ENCODE assay signal across 9 cellular contexts in genomic region chr17:79777166-79777843, GRCh38. TPM values are rescaled to one million over a fixed set of nuclear protein-coding genes. Genes with fewer than 3 reads are reported as not detected.
DNase-seq lines count a peak whose midpoint lies in the region; ATAC-seq, FAIRE-seq and TF ChIP-seq lines count a peak whose summit lies in the region.
"Had no signal": no experiment of that assay in that cellular context is flagged by ENCODE, and none has a peak within 500 bp of the region (broad histone marks: within the 10 kb centered on the region; RNA-seq: fewer than 3 reads in every experiment).

No MANE protein-coding gene starts in this region.

- no TSS peak for BruUV-seq in HepG2 (replicated peaks; lab: Mats Ljungman, UMichigan)

- H3K4me1 ChIP-seq in colonic mucosa (peaks cover 11% of the 10 kb centered on the region), HepG2 (ENCODE audit: insufficient read depth, low read length) (peaks cover 84% of the 10 kb centered on the region), stomach smooth muscle (ENCODE audit: control insufficient read depth, insufficient read depth, low read length) (peaks cover 16% of the 10 kb centered on the region)

- H3K27me3 ChIP-seq in colonic mucosa (peaks cover 47% of the 10 kb centered on the region), HepG2 (ENCODE audit: control insufficient read depth in 1 of 2, insufficient read depth in 2 of 2, low read length in 2 of 2) (peaks cover 0 to 11% of the 10 kb centered on the region in 2 experiments; a peak in 3 of 5 replicates), stomach smooth muscle (ENCODE audit: control insufficient read depth in 1 of 2, insufficient read depth in 2 of 2, low read length in 2 of 2) (peaks cover 58 to 64% of the 10 kb centered on the region in 2 donors)

- H3K27ac ChIP-seq in colonic mucosa: no peak overlapping the region
- H3K27ac ChIP-seq in HepG2 (ENCODE audit: extremely low read length, insufficient read depth, low read length): peak overlapping the region; percentile 69
- H3K27ac ChIP-seq in stomach smooth muscle (ENCODE audit: low read length): no peak overlapping the region

- TF ChIP-seq POLR2A in HepG2 (IDR thresholded peaks at IDR 0.05; ENCODE audit: insufficient read depth in 1 of 2, low read depth in 2 of 2, low read length in 2 of 2): no peak

- peak; percentile 32 for DNase-seq in activated naive CD4-positive, alpha-beta T cell treated with Interleukin-2 at 50 U/mL for 16 hours
- DNase-seq in activated naive CD4-positive, alpha-beta T cell (lab: John Stamatoyannopoulos, UW): no peak
- DNase-seq in RPMI8226 (peak; percentile 81), colonic mucosa (peak; percentile 71), HepG2 (ENCODE audit: low spot score) (peak; percentile 46), middle frontal gyrus (ENCODE audit: extremely low spot score, low spot score) (no peak)

- TF ChIP-seq CTCF in colonic mucosa (IDR thresholded peaks at IDR 0.05) (no peak), HepG2 (CRISPR knock-in tag; IDR thresholded peaks at IDR 0.05) (peak; percentile 72)

- H3K4me3 ChIP-seq in colonic mucosa (peak overlapping the region; percentile 52), HepG2 (replicated peaks in 1 of 3; ENCODE audit: insufficient read depth in 1 of 3, low read depth in 2 of 3, low read length in 3 of 3) (peak overlapping the region; percentile 35 to 67 (median 58)), stomach smooth muscle (ENCODE audit: low read length in 2 of 2) (peak overlapping the region; percentile 29 to 61)

- in situ Hi-C loops in HepG2 (cut with HindIII; ENCODE audit: extremely low pct_ligation_motif_present, low pct_unique_long_range_greater_than_20kb): no loop called here

- no peak; the same call in 1 of the 2 replicates for TF ChIP-seq RAD21 in HepG2 (CRISPR knock-in tag; IDR thresholded peaks at IDR 0.05)

- H3K79me2 ChIP-seq in HepG2 (ENCODE audit: insufficient read depth, low read length): peaks cover 16% of the 10 kb centered on the region

- intact Hi-C loops in colonic mucosa (cut with DNase I): no loop called here
- intact Hi-C loops in HepG2 (cut with micrococcal nuclease; ENCODE audit: unreplicated experiment): loop anchor here (5.0 kb wide), 1 partner anchor 35 kb away; no protein-coding TSS in a partner anchor

- H3K9ac ChIP-seq in colonic mucosa (ENCODE audit: low read depth in 2 of 2, low read length in 2 of 2) (no peak overlapping the region), HepG2 (ENCODE audit: insufficient read depth, low read depth, low read length) (peak overlapping the region; percentile 65), stomach smooth muscle (ENCODE audit: low read length in 2 of 2) (no peak overlapping the region)

- TF ChIP-seq EP300 in HepG2 (IDR thresholded peaks at IDR 0.05; ENCODE audit: low read depth in 2 of 2, low read length in 2 of 2) (0 out of 4 replicates have a peak, but pooled peaks of 1 of the 2 experiments have one; percentile 17), HepG2 (CRISPR knock-in tag; IDR thresholded peaks at IDR 0.05; ENCODE audit: borderline replicate concordance) (no peak)

- H3K9me3 ChIP-seq in colonic mucosa (no peaks in the 10 kb centered on the region), HepG2 (ENCODE audit: low read length) (no peaks in the 10 kb centered on the region), stomach smooth muscle (ENCODE audit: control insufficient read depth in 2 of 2, low read length in 2 of 2) (no peaks in the 10 kb centered on the region)

- H2AFZ ChIP-seq in HepG2 (ENCODE audit: low read length): no peak overlapping the region

- POLR2A ChIA-PET in HepG2 (lab: Yijun Ruan, JAX): interaction anchor here (0.7 to 1.5 kb wide), 5 partner anchors 17 to 215 kb away, joined by 3 to 8 read pairs (median 4); partner anchors contain the start of gene CBX8

- FAIRE-seq in HepG2 (lab: Jason Lieb, UNC): no peak

- WGBS in HepG2 (ENCODE audit: low lambda C conversion rate): 1% methylated on average over 36 of the region's 44 CpGs

- CTCF ChIA-PET in HepG2 (lab: Yijun Ruan, JAX; ENCODE audit: low intra/inter-chr PET ratio, low total read pairs): no interaction called here

- ATAC-seq in HG03520 (IDR thresholded peaks at IDR 0.05; ENCODE audit: unreplicated experiment) (peak; percentile 16), HepG2 (peak; percentile 53)

- peak overlapping the region; percentile 92 for H3K4me2 ChIP-seq in HepG2 (ENCODE audit: low read depth, low read length)

- H4K20me1 ChIP-seq in HepG2 (ENCODE audit: insufficient read depth, low read length): peaks cover 14% of the 10 kb centered on the region; the same call in 1 of the 2 replicates

- H3K36me3 ChIP-seq in colonic mucosa (no peaks in the 10 kb centered on the region), HepG2 (replicated peaks in 1 of 2; ENCODE audit: control insufficient read depth in 1 of 2, insufficient read depth in 2 of 2, low read length in 2 of 2) (peaks cover 13 to 25% of the 10 kb centered on the region in 2 experiments; a peak in 4 of 5 replicates), stomach smooth muscle (ENCODE audit: control insufficient read depth in 2 of 2, insufficient read depth in 2 of 2, low read length in 2 of 2) (no peaks in the 10 kb centered on the region)

RNA-seq across cellular contexts. Expression of gene CBX2, which starts 0.6 kb away (rescaled TPM):
- 1 to 10 TPM; 2.1 to 4.0 TPM for total RNA-seq in colonic mucosa
- total RNA-seq in HepG2 (2016; rRNA removed; fragmentation: Illumina TruSeq; extraction: Trizol): 13.0 and 14.5 TPM in 2 replicates
- 6.8 and 7.5 TPM in 2 replicates for total RNA-seq in HepG2 (2016; cell fraction: cytosol; rRNA removed; fragmentation: Illumina TruSeq; extraction: Trizol; ENCODE audit: low read depth)
- total RNA-seq in HepG2 (2016; cell fraction: insoluble cytoplasmic fraction; rRNA removed; fragmentation: Illumina TruSeq; extraction: Trizol): 11.8 and 15.7 TPM in 2 replicates
- total RNA-seq in HepG2 (2016; cell fraction: membrane; rRNA removed; fragmentation: Illumina TruSeq; extraction: Trizol): 9.1 and 10.9 TPM in 2 replicates
- 11.8 and 14.3 TPM in 2 replicates for total RNA-seq in HepG2 (2016; cell fraction: nucleus; rRNA removed; fragmentation: Illumina TruSeq; extraction: Trizol)
- 31.1 and 40.2 TPM in 2 replicates for polyA plus RNA-seq in HepG2 (2011; rRNA removed)
- polyA plus RNA-seq in HepG2 (2011; cell fraction: cytosol; rRNA removed): 25.9 and 34.2 TPM in 2 replicates
- polyA plus RNA-seq in HepG2 (2011; cell fraction: nucleus; rRNA removed): 90.7 and 95.7 TPM in 2 replicates
- 41.2 and 46.2 TPM in 2 replicates for polyA plus RNA-seq in HepG2 (2012)
- polyA plus RNA-seq in HepG2 (2016; cell fraction: cytosol; fragmentation: Illumina TruSeq; extraction: Trizol; ENCODE audit: low read depth): 4.2 and 5.6 TPM in 2 replicates
- polyA plus RNA-seq in HepG2 (2016; cell fraction: insoluble cytoplasmic fraction; fragmentation: Illumina TruSeq; extraction: Trizol; ENCODE audit: low read depth): 9.1 and 12.0 TPM in 2 replicates
- 3.9 and 6.0 TPM in 2 replicates for polyA plus RNA-seq in HepG2 (2016; cell fraction: membrane; fragmentation: Illumina TruSeq; extraction: Trizol; ENCODE audit: low read depth)
- polyA plus RNA-seq in HepG2 (2016; cell fraction: nucleus; fragmentation: Illumina TruSeq; extraction: Trizol; ENCODE audit: insufficient read depth, low read depth): 18.6 and 21.1 TPM in 2 replicates
- polyA minus RNA-seq in HepG2 (2011; rRNA and poly(A)+ RNA removed; ENCODE audit: low replicate concordance): 42.9 and 69.2 TPM in 2 replicates
- polyA minus RNA-seq in HepG2 (2011; cell fraction: cytosol; rRNA and poly(A)+ RNA removed): 31.2 and 31.6 TPM in 2 replicates
- polyA minus RNA-seq in HepG2 (2011; cell fraction: nucleus; rRNA and poly(A)+ RNA removed): 17.8 and 22.4 TPM in 2 replicates

RNA-seq across cellular contexts. Expression of gene CBX8, which starts 19.6 kb away (rescaled TPM):
- total RNA-seq in colonic mucosa (1 to 10 TPM; 5.0 to 8.1 TPM), HepG2 (2016; rRNA removed; fragmentation: Illumina TruSeq; extraction: Trizol) (12.0 and 12.6 TPM in 2 replicates)
- total RNA-seq in HepG2 (2016; cell fraction: cytosol; rRNA removed; fragmentation: Illumina TruSeq; extraction: Trizol; ENCODE audit: low read depth): 1.3 and 2.4 TPM in 2 replicates
- total RNA-seq in HepG2 (2016; cell fraction: insoluble cytoplasmic fraction; rRNA removed; fragmentation: Illumina TruSeq; extraction: Trizol): 12.8 and 13.5 TPM in 2 replicates
- total RNA-seq in HepG2 (2016; cell fraction: membrane; rRNA removed; fragmentation: Illumina TruSeq; extraction: Trizol): 4.8 and 5.6 TPM in 2 replicates
- total RNA-seq in HepG2 (2016; cell fraction: nucleus; rRNA removed; fragmentation: Illumina TruSeq; extraction: Trizol): 5.7 and 8.6 TPM in 2 replicates
- polyA plus RNA-seq in HepG2 (2011; rRNA removed): 0.34 and 0.76 TPM in 2 replicates
- 0.72 and 0.99 TPM in 2 replicates for polyA plus RNA-seq in HepG2 (2011; cell fraction: cytosol; rRNA removed)
- 3.4 and 5.0 TPM in 2 replicates for polyA plus RNA-seq in HepG2 (2011; cell fraction: nucleus; rRNA removed)
- 7.4 and 7.7 TPM in 2 replicates for polyA plus RNA-seq in HepG2 (2012)
- polyA plus RNA-seq in HepG2 (2016; cell fraction: cytosol; fragmentation: Illumina TruSeq; extraction: Trizol; ENCODE audit: low read depth): 0.54 and 0.80 TPM in 2 replicates
- polyA plus RNA-seq in HepG2 (2016; cell fraction: insoluble cytoplasmic fraction; fragmentation: Illumina TruSeq; extraction: Trizol; ENCODE audit: low read depth): 10.9 and 11.0 TPM in 2 replicates
- polyA plus RNA-seq in HepG2 (2016; cell fraction: membrane; fragmentation: Illumina TruSeq; extraction: Trizol; ENCODE audit: low read depth): 1.4 TPM in 2 replicates
- 15.7 and 18.7 TPM in 2 replicates for polyA plus RNA-seq in HepG2 (2016; cell fraction: nucleus; fragmentation: Illumina TruSeq; extraction: Trizol; ENCODE audit: insufficient read depth, low read depth)
- polyA minus RNA-seq in HepG2 (2011; rRNA and poly(A)+ RNA removed; ENCODE audit: low replicate concordance): 1.2 and 1.6 TPM in 2 replicates
- 1.8 and 1.9 TPM in 2 replicates for polyA minus RNA-seq in HepG2 (2011; cell fraction: cytosol; rRNA and poly(A)+ RNA removed)
- 0.77 and 0.87 TPM in 2 replicates for polyA minus RNA-seq in HepG2 (2011; cell fraction: nucleus; rRNA and poly(A)+ RNA removed)

RNA-seq across cellular contexts. Expression of gene ENPP7, which starts 46.6 kb away (rescaled TPM):
- total RNA-seq in colonic mucosa (not detected), HepG2 (2016; rRNA removed; fragmentation: Illumina TruSeq; extraction: Trizol) (0.76 and 2.2 TPM in 2 replicates)
- total RNA-seq in HepG2 (2016; cell fraction: cytosol; rRNA removed; fragmentation: Illumina TruSeq; extraction: Trizol; ENCODE audit: low read depth): 0.30 TPM in 1 of 2 replicates, not detected in the other
- 0.54 and 2.3 TPM in 2 replicates for total RNA-seq in HepG2 (2016; cell fraction: insoluble cytoplasmic fraction; rRNA removed; fragmentation: Illumina TruSeq; extraction: Trizol)
- 0.28 and 0.41 TPM in 2 replicates for total RNA-seq in HepG2 (2016; cell fraction: membrane; rRNA removed; fragmentation: Illumina TruSeq; extraction: Trizol)
- 3.2 and 3.4 TPM in 2 replicates for total RNA-seq in HepG2 (2016; cell fraction: nucleus; rRNA removed; fragmentation: Illumina TruSeq; extraction: Trizol)
- polyA plus RNA-seq in HepG2 (2011; rRNA removed): 1.1 and 2.2 TPM in 2 replicates
- polyA plus RNA-seq in HepG2 (2011; cell fraction: cytosol; rRNA removed): 1.2 and 1.3 TPM in 2 replicates
- 5.5 and 5.6 TPM in 2 replicates for polyA plus RNA-seq in HepG2 (2011; cell fraction: nucleus; rRNA removed)
- 1.7 and 2.5 TPM in 2 replicates for polyA plus RNA-seq in HepG2 (2012)
- polyA plus RNA-seq in HepG2 (2016; cell fraction: cytosol; fragmentation: Illumina TruSeq; extraction: Trizol; ENCODE audit: low read depth): 0.20 and 0.24 TPM in 2 replicates
- 0.19 and 0.36 TPM in 2 replicates for polyA plus RNA-seq in HepG2 (2016; cell fraction: insoluble cytoplasmic fraction; fragmentation: Illumina TruSeq; extraction: Trizol; ENCODE audit: low read depth)
- polyA plus RNA-seq in HepG2 (2016; cell fraction: membrane; fragmentation: Illumina TruSeq; extraction: Trizol; ENCODE audit: low read depth): 0.15 and 0.29 TPM in 2 replicates
- 1.4 and 2.3 TPM in 2 replicates for polyA plus RNA-seq in HepG2 (2016; cell fraction: nucleus; fragmentation: Illumina TruSeq; extraction: Trizol; ENCODE audit: insufficient read depth, low read depth)
- polyA minus RNA-seq in HepG2 (2011; rRNA and poly(A)+ RNA removed; ENCODE audit: low replicate concordance): 6.6 TPM in 1 of 2 replicates, not detected in the other
- 0.79 and 1.1 TPM in 2 replicates for polyA minus RNA-seq in HepG2 (2011; cell fraction: cytosol; rRNA and poly(A)+ RNA removed)
- 10.6 and 12.7 TPM in 2 replicates for polyA minus RNA-seq in HepG2 (2011; cell fraction: nucleus; rRNA and poly(A)+ RNA removed)
- total RNA-seq: pulmonary artery endothelial cell had no signal

Comparison
In these comparisons a context has a peak if more than half of its experiments do, and no peak if none do; other contexts are left out.
1. DNase-seq: peak in activated naive CD4-positive, alpha-beta T cell treated with Interleukin-2 at 50 U/mL for 16 hours (single experiment), RPMI8226 (single experiment), colonic mucosa (single experiment) and HepG2 (single experiment); none in activated naive CD4-positive, alpha-beta T cell (0 of 4) and middle frontal gyrus (single experiment).
2. Peak in every context shown above with its lines, with median percentiles within 50 percentile points of each other: H3K4me3 ChIP-seq.